In genomic region chr5:75510836-75511434, GRCh38 we compare ENCODE assay signal across 8 cellular contexts. TPM values are rescaled to one million over a fixed set of nuclear protein-coding genes. Genes with fewer than 3 reads are reported as not detected.
DNase-seq lines count a peak whose midpoint lies in the region; TF ChIP-seq lines count a peak whose summit lies in the region.

No MANE protein-coding gene starts in this region.

- H3K4me3 Mint-ChIP-seq in nephron progenitor cell = peak overlapping the region; percentile 96

- H3K36me3 ChIP-seq in testis (ENCODE audit: low read depth, missing control alignments) = no peaks in the 10 kb centered on the region

- peaks cover 40% of the 10 kb centered on the region for H3K4me1 Mint-ChIP-seq in nephron progenitor cell

- 0% methylated on average over 20 to 54 of the region's 54 CpGs for WGBS in testis, 2 donors

- peaks cover 30% of the 10 kb centered on the region for H3K36me3 Mint-ChIP-seq in nephron progenitor cell (ENCODE audit: low read depth)

- H3K27ac ChIP-seq in testis = peak overlapping the region; percentile 91 to 97

- H3K9me3 ChIP-seq in testis = no peaks in the 10 kb centered on the region

- H3K4me1 ChIP-seq in testis = peaks cover 3% of the 10 kb centered on the region

- DNase-seq in HCEC 1CT (peak; percentile 19), NAMALWA (ENCODE audit: low spot score) (peak; percentile 34), fibroblast of peridontal ligament (ENCODE audit: extremely low read depth) (peak; percentile 31), nephron progenitor cell (peak; percentile 76), testis (peak; percentile 59), SKM-1 treated with dmso at 0.1 percent for 144 hours (lab: John Stamatoyannopoulos, UW; ENCODE audit: unreplicated experiment) (no peak)
- peak; percentile 5 to 32 for DNase-seq in activated T-helper 1 cell treated with anti-CD3 and anti-CD28 coated beads, Interleukin-2, amount 50 U/mL, for 16 hours (ENCODE audit: low read depth in 1 of 2, low spot score in 1 of 2)

- peak overlapping the region; percentile 96 for H3K4me3 ChIP-seq in GM12875 (ENCODE audit: low read depth, low read length)
- H3K4me3 ChIP-seq in testis = peak overlapping the region; percentile 78 to 96

- H3K27me3 Mint-ChIP-seq in nephron progenitor cell (ENCODE audit: low read depth, poor library complexity) = no peaks in the 10 kb centered on the region

- H3K27ac Mint-ChIP-seq in nephron progenitor cell = peak overlapping the region; percentile 96

- no peaks in the 10 kb centered on the region for H3K27me3 ChIP-seq in testis

- no peak for TF ChIP-seq POLR2A in testis (IDR thresholded peaks at IDR 0.05)

- TF ChIP-seq CTCF in GM12875 (IDR thresholded peaks at IDR 0.05; ENCODE audit: borderline replicate concordance, insufficient read depth, low read depth, low read length) (no peak), nephron progenitor cell (IDR thresholded peaks at IDR 0.05) (no peak), testis (IDR thresholded peaks at IDR 0.05) (no peak)

- H3K9me3 Mint-ChIP-seq in nephron progenitor cell = peaks cover 7% of the 10 kb centered on the region

- intact Hi-C loops in testis (cut with DNase I; ENCODE audit: low total_unique reads) = no loop called here

RNA-seq across cellular contexts. Expression of gene CERT1, which starts 0.5 kb away (rescaled TPM):
- total RNA-seq in testis = 10 to 100 TPM; 45.0 to 61.3 TPM
- 51.3 TPM for polyA plus RNA-seq in testis (ENCODE audit: insufficient read depth, low read depth, low replicate concordance)

RNA-seq across cellular contexts. Expression of gene POLK, which starts 0.8 kb away (rescaled TPM):
- 10 to 100 TPM; 41.0 to 56.7 TPM for total RNA-seq in testis
- 23.3 TPM for polyA plus RNA-seq in testis (ENCODE audit: insufficient read depth, low read depth, low replicate concordance)
